Comparison of ENCODE assay signal across 30 cellular contexts in the genomic region with DNA sequence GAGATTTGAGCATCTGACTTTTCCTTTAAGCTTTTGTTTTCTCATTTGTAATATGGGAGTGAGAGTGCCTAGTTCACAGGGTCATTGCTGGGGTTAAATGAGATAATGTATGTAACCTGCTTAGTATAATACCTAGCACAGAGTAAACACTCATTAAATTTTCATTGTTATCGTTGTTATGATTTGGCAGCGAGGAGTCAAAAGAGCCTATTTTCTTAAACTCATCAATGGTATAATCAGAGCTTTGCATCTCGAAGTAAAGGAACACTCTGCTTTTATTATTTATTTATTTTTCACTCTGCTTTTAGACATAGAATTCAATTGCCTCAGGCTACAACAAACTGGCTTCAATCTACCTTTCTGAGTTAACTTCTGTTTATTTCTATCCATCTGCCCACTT. TPM values are rescaled to one million over a fixed set of nuclear protein-coding genes. Genes with fewer than 3 reads are reported as not detected.
DNase-seq lines count a peak whose midpoint lies in the region; ATAC-seq, FAIRE-seq and TF ChIP-seq lines count a peak whose summit lies in the region.
"Had no signal": no experiment of that assay in that cellular context is flagged by ENCODE, and none has a peak within 500 bp of the region (broad histone marks: within the 10 kb centered on the region; RNA-seq: fewer than 3 reads in every experiment).

No MANE protein-coding gene starts in this region.

- no peak for TF ChIP-seq EP300 in A549 (IDR thresholded peaks at IDR 0.05)

- ATAC-seq in A549, result no peak
- no peak for ATAC-seq in right lobe of liver
- ATAC-seq in stimulated activated memory B cell treated with anti-CD40 and anti-IgM and Interleukin-4, amounts not matched to agents 10 μg/mL and 1 μg/mL and 100 μg/mL, for 72 hours, result no peak
- no peak for ATAC-seq in HG03469 (IDR thresholded peaks at IDR 0.05; ENCODE audit: unreplicated experiment)
- ATAC-seq: sciatic nerve had no signal

- H3K27me3 ChIP-seq in right lobe of liver, result no peaks in the 10 kb centered on the region
- H3K27me3 ChIP-seq: hepatocyte, pancreas, upper lobe of left lung had no signal

- H3K9me3 ChIP-seq in A549 (no peaks in the 10 kb centered on the region), OCI-LY7 (ENCODE audit: low read length) (no peaks in the 10 kb centered on the region), right lobe of liver (no peaks in the 10 kb centered on the region)
- H3K9me3 ChIP-seq: mucosa of descending colon, pancreas, SK-N-SH, upper lobe of left lung had no signal

- no peaks in the 10 kb centered on the region for H3K27me3 Mint-ChIP-seq in stimulated activated memory B cell treated with anti-CD40 and anti-IgM and Interleukin-4, amounts not matched to agents 10 μg/mL and 1 μg/mL and 100 μg/mL, for 72 hours
- H3K27me3 Mint-ChIP-seq: activated CD4-positive, alpha-beta memory T cell treated with anti-CD3 and anti-CD28 coated beads for 36 hours; CD4-positive, alpha-beta memory T cell; central memory CD8-positive, alpha-beta T cell had no signal

- TF ChIP-seq POLR2A in A549 (IDR thresholded peaks at IDR 0.05; ENCODE audit: low read length), result no peak
- TF ChIP-seq POLR2A in right lobe of liver (IDR thresholded peaks at IDR 0.05), result no peak

- H4K20me1 ChIP-seq in OCI-LY7 (ENCODE audit: insufficient read depth, low read length), result no peaks in the 10 kb centered on the region

- 81% methylated on average over 3 of the region's 3 CpGs for WGBS in A549 (ENCODE audit: missing lambda C conversion rate)
- WGBS in right lobe of liver (ENCODE audit: insufficient coverage, low coverage, low lambda C conversion rate, missing lambda C conversion rate), result 65% methylated on average over 3 of the region's 3 CpGs

- no peak for TF ChIP-seq RAD21 in A549 (conservative IDR thresholded peaks at IDR 0.05 in 1 of 2, IDR thresholded peaks at IDR 0.05 in 1 of 2)

- H3K9me3 Mint-ChIP-seq in stimulated activated memory B cell treated with anti-CD40 and anti-IgM and Interleukin-4, amounts not matched to agents 10 μg/mL and 1 μg/mL and 100 μg/mL, for 72 hours, result no peaks in the 10 kb centered on the region
- H3K9me3 Mint-ChIP-seq: activated CD4-positive, alpha-beta memory T cell treated with anti-CD3 and anti-CD28 coated beads for 36 hours; CD4-positive, alpha-beta memory T cell; central memory CD8-positive, alpha-beta T cell; neural crest cell; T-helper 1 cell treated with Interleukin-12 subunit alpha and Interleukin-12 subunit beta and Interleukin-4 antibody, amounts not matched to agents 30 μg/mL and 1 μg/mL, for 36 hours had no signal

- H3K36me3 ChIP-seq in OCI-LY7 (ENCODE audit: insufficient read depth, low read length) (no peaks in the 10 kb centered on the region), right lobe of liver (peaks cover 0 to 3% (median 1%) of the 10 kb centered on the region in 4 donors)
- H3K36me3 ChIP-seq: pancreas, upper lobe of left lung had no signal

- no peak overlapping the region; a peak in 1 of 6 replicates for H3K27ac ChIP-seq in A549
- no peak overlapping the region for H3K27ac ChIP-seq in OCI-LY7 (ENCODE audit: low read depth, low read length, poor library complexity, severe bottlenecking)
- H3K27ac ChIP-seq in right lobe of liver, result peak overlapping the region in 2 of 3 donors; percentile 28 to 76
- H3K27ac ChIP-seq: GM23248, hepatocyte, pancreas, upper lobe of left lung had no signal

- CTCF ChIA-PET in A549 (lab: Yijun Ruan, JAX), result interaction anchor here (0.6 to 1.4 kb wide), 6 partner anchors 23 to 333 kb away, joined by 3 read pairs; no protein-coding TSS in a partner anchor
- CTCF ChIA-PET in OCI-LY7 (lab: Charles Lee; ENCODE audit: unreplicated experiment), result no interaction called here

- H3K4me3 ChIP-seq in A549 (no peak overlapping the region), OCI-LY7 (ENCODE audit: low read depth, low read length, poor library complexity, severe bottlenecking) (no peak overlapping the region), right lobe of liver (no peak overlapping the region)
- H3K4me3 ChIP-seq: GM23248, hepatocyte, mucosa of descending colon, pancreas, upper lobe of left lung had no signal

- H3K4me1 ChIP-seq in A549, result peaks cover 52% of the 10 kb centered on the region
- peaks cover 38% of the 10 kb centered on the region for H3K4me1 ChIP-seq in OCI-LY7 (ENCODE audit: insufficient read depth, low read length, poor library complexity, severe bottlenecking)
- peaks cover 0 to 37% (median 6%) of the 10 kb centered on the region in 4 donors for H3K4me1 ChIP-seq in right lobe of liver

- FAIRE-seq in A549 (lab: Jason Lieb, UNC), result no peak
- FAIRE-seq: D721Med, frontal cortex, pancreas had no signal

- POLR2A ChIA-PET in A549 (lab: Yijun Ruan, JAX), result interaction anchor here (0.6 kb wide), 1 partner anchor 158 kb away, joined by 6 read pairs; no protein-coding TSS in a partner anchor
- POLR2A ChIA-PET in OCI-LY7 (lab: Charles Lee), result interaction anchor here (0.6 to 2.5 kb wide), 19 partner anchors 9 to 485 kb away, joined by 3 to 7 read pairs (median 4); a partner anchor contains a TSS

- peak overlapping the region; percentile 29 for H3K27ac Mint-ChIP-seq in stimulated activated memory B cell treated with anti-CD40 and anti-IgM and Interleukin-4, amounts not matched to agents 10 μg/mL and 1 μg/mL and 100 μg/mL, for 72 hours
- H3K27ac Mint-ChIP-seq: activated CD4-positive, alpha-beta memory T cell treated with anti-CD3 and anti-CD28 coated beads for 36 hours; T-helper 1 cell treated with Interleukin-12 subunit alpha and Interleukin-12 subunit beta and Interleukin-4 antibody, amounts not matched to agents 30 μg/mL and 1 μg/mL, for 36 hours had no signal

- intact Hi-C loops in OCI-LY7 (cut with micrococcal nuclease; ENCODE audit: unreplicated experiment) (no loop called here), right lobe of liver (cut with DNase I) (no loop called here), posterior cingulate gyrus (cut with DNase I) (no loop called here)

- 0 out of 2 replicates have a peak overlapping the region, but pooled peaks have one; percentile 1 for H2AFZ ChIP-seq in OCI-LY7 (ENCODE audit: low read length)
- H2AFZ ChIP-seq: GM23248, hepatocyte had no signal

- no peaks in the 10 kb centered on the region for H3K9me2 ChIP-seq in OCI-LY7 (ENCODE audit: insufficient read depth, low read length)
- H3K9me2 ChIP-seq: SK-N-SH had no signal

- no peaks in the 10 kb centered on the region for H3K79me2 ChIP-seq in OCI-LY7 (ENCODE audit: insufficient read depth, low read depth, low read length)

- H3K36me3 Mint-ChIP-seq in stimulated activated memory B cell treated with anti-CD40 and anti-IgM and Interleukin-4, amounts not matched to agents 10 μg/mL and 1 μg/mL and 100 μg/mL, for 72 hours, result peaks cover 18% of the 10 kb centered on the region
- H3K36me3 Mint-ChIP-seq: activated CD4-positive, alpha-beta memory T cell treated with anti-CD3 and anti-CD28 coated beads for 36 hours had no signal

- H3K4me1 Mint-ChIP-seq in stimulated activated memory B cell treated with anti-CD40 and anti-IgM and Interleukin-4, amounts not matched to agents 10 μg/mL and 1 μg/mL and 100 μg/mL, for 72 hours, result peaks cover 19% of the 10 kb centered on the region

- no peak overlapping the region for H3K4me3 Mint-ChIP-seq in stimulated activated memory B cell treated with anti-CD40 and anti-IgM and Interleukin-4, amounts not matched to agents 10 μg/mL and 1 μg/mL and 100 μg/mL, for 72 hours
- H3K4me3 Mint-ChIP-seq: activated CD4-positive, alpha-beta memory T cell treated with anti-CD3 and anti-CD28 coated beads for 36 hours; CD4-positive, alpha-beta memory T cell; central memory CD8-positive, alpha-beta T cell; neural crest cell; T-helper 1 cell treated with Interleukin-12 subunit alpha and Interleukin-12 subunit beta and Interleukin-4 antibody, amounts not matched to agents 30 μg/mL and 1 μg/mL, for 36 hours had no signal

- H3K4me2 ChIP-seq in A549 (peak overlapping the region; percentile 33; the same call in 1 of the 3 replicates), OCI-LY7 (ENCODE audit: low read length) (no peak overlapping the region)
- H3K4me2 ChIP-seq: hepatocyte, SK-N-SH had no signal

- no peak for TF ChIP-seq CTCF in A549 (IDR thresholded peaks at IDR 0.05)
- TF ChIP-seq CTCF in OCI-LY7 (conservative IDR thresholded peaks at IDR 0.05; ENCODE audit: low read length), result no peak
- TF ChIP-seq CTCF in right lobe of liver (IDR thresholded peaks at IDR 0.05), result no peak

- no TSS peak for BruUV-seq in OCI-LY7 (replicated peaks; lab: Mats Ljungman, UMichigan)

- DNase-seq in A549 (ENCODE audit: low read depth in 1 of 2, low spot score in 1 of 2), result no peak
- DNase-seq in OCI-LY7 (ENCODE audit: low spot score), result no peak
- DNase-seq in right lobe of liver, result no peak
- no peak for DNase-seq in stimulated activated naive CD4-positive, alpha-beta T cell treated with Interleukin-2 at 50 U/mL for 16 hours (lab: John Stamatoyannopoulos, UW)
- DNase-seq in posterior cingulate gyrus, result no peak
- DNase-seq in RKO (ENCODE audit: low spot score), result no peak
- DNase-seq: activated CD4-positive, alpha-beta memory T cell treated with anti-CD3 and anti-CD28 coated beads for 36 hours; activated CD4-positive, CD25-positive, alpha-beta regulatory T cell treated with anti-CD3 and anti-CD28 coated beads, Interleukin-2, amount 50 U/mL, for 72 hours; activated CD8-positive, alpha-beta memory T cell treated with anti-CD3 and anti-CD28 coated beads, Interleukin-2, amount 50 U/mL, for 4 hours; activated naive CD4-positive, alpha-beta T cell treated with Interleukin-2 at 50 U/mL for 16 hours; CD4-positive, alpha-beta memory T cell; GM23248; kidney glomerular epithelial cell; mammary epithelial cell; NCI-H1105; NCI-H187; SK-N-SH; stimulated activated CD4-positive, alpha-beta T cell treated with anti-CD3 and anti-CD28 coated beads, Interleukin-4, amount 100 ng/mL, for 1 hour; upper lobe of left lung had no signal

TF ChIP-seq in A549, 52 proteins besides CTCF, POLR2A, EP300 and RAD21 (continues in another document):
- no peak for TF ChIP-seq TFCP2L1 (CRISPR knock-in tag; IDR thresholded peaks at IDR 0.05)
- TF ChIP-seq FOXS1 (CRISPR knock-in tag; IDR thresholded peaks at IDR 0.05), result no peak
- no peak for TF ChIP-seq CBX8 (IDR thresholded peaks at IDR 0.05)
- no peak for TF ChIP-seq CHD4 (IDR thresholded peaks at IDR 0.05; ENCODE audit: borderline replicate concordance)
- TF ChIP-seq HEYL (CRISPR knock-in tag; IDR thresholded peaks at IDR 0.05), result no peak
- TF ChIP-seq BHLHE40 (IDR thresholded peaks at IDR 0.05; ENCODE audit: low read depth, low read length), result no peak
- TF ChIP-seq, protein P1, sequence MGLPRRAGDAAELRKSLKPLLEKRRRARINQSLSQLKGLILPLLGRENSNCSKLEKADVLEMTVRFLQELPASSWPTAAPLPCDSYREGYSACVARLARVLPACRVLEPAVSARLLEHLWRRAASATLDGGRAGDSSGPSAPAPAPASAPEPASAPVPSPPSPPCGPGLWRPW (IDR thresholded peaks at IDR 0.05), result no peak

RNA-seq across cellular contexts. Expression of a gene that starts 52.8 kb away (rescaled TPM):
- polyA plus RNA-seq in A549 (2011; rRNA removed) (30.4 and 30.8 TPM in 2 replicates), A549 (2017; fragmentation: RNase III; extraction: RNeasy Plus Mini Kit Qiagen cat#74134 plus additional on column Dnase treatment) (11.0 to 14.9 TPM (median 12.2 TPM) in 3 replicates)
- 3.4 and 5.3 TPM in 2 replicates for polyA plus RNA-seq in A549 (2012; cell fraction: cytosol; rRNA removed)
- polyA plus RNA-seq in A549 (2012; cell fraction: nucleus; rRNA removed), result 11.9 and 13.1 TPM in 2 replicates
- polyA minus RNA-seq in A549 (2011; rRNA and poly(A)+ RNA removed), result 405 and 592 TPM in 2 replicates
- total RNA-seq in OCI-LY7 (2014; rRNA removed; shearing (Covaris generic)), result 7.4 and 10.9 TPM in 2 replicates
- total RNA-seq in OCI-LY7 (2022) (102 and 119 TPM in 2 replicates), right lobe of liver (10 to 100 TPM; 41.5 to 90.5 (median 69.5) TPM)

Comparison
In these comparisons a context has a peak if more than half of its experiments do, and no peak if none do; other contexts are left out.
1. H3K27ac ChIP-seq: peak in right lobe of liver (2 of 3); none in A549 (0 of 2) and OCI-LY7 (single experiment).